In the genomic region with DNA sequence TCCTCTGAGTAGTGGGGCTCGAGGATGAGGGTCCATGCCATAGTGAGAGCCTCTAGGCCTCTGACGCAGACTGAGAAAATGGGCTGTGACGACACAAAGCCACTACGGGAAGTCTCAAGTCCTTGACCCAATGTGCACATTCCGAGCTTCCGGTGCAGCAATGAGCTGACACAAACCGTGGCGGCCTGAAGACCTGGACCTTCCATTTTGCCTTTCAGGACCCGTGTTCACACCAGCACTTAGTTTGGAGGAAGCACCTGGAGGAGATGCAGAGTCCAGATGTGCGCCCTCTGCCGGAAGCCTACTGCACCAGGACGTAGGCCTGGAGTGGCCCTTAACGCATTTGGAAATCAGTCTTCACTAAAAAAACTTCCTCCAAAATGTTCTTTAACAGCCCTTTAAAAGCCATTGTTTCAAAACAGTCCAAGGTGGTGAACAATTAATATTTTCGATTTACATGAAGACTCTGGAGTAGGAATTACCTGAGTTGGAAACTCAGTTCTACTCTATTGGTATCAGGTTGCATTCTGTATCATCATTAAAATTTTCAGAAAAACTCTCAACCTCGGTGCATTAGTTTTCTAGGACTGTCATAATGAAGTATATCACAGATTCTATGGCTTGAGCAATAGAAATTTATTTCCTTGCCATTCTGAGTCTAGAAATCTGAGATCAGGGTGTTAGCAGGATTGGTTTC, we compare ENCODE assay signal across 8 cellular contexts. TPM values are rescaled to one million over a fixed set of nuclear protein-coding genes. Genes with fewer than 3 reads are reported as not detected.
A peak's percentile ranks its signal among the peaks of the same experiment; 100 is the strongest.
DNase-seq lines count a peak whose midpoint lies in the region; ATAC-seq, FAIRE-seq and TF ChIP-seq lines count a peak whose summit lies in the region.

No MANE protein-coding gene starts in this region.

- TF ChIP-seq CTCF in GM10248 (IDR thresholded peaks at IDR 0.05; ENCODE audit: control extremely low read depth, extremely low read depth, low read depth, missing control alignments) = peak; percentile 80
- TF ChIP-seq CTCF in osteocyte (IDR thresholded peaks at IDR 0.05) = peak; percentile 55

- peaks cover 36% of the 10 kb centered on the region for H3K4me1 Mint-ChIP-seq in activated CD8-positive, alpha-beta memory T cell treated with anti-CD3 and anti-CD28 coated beads, Interleukin-2, amount 10 ng/mL, durations not matched to agents 7 days and 5 days
- peaks cover 18% of the 10 kb centered on the region for H3K4me1 Mint-ChIP-seq in osteocyte (ENCODE audit: unreplicated experiment)

- H3K36me3 Mint-ChIP-seq in activated CD8-positive, alpha-beta memory T cell treated with anti-CD3 and anti-CD28 coated beads, Interleukin-2, amount 10 ng/mL, durations not matched to agents 7 days and 5 days = peaks cover 6% of the 10 kb centered on the region
- H3K36me3 Mint-ChIP-seq in osteocyte (ENCODE audit: unreplicated experiment) = no peaks in the 10 kb centered on the region

- ATAC-seq in activated CD8-positive, alpha-beta memory T cell treated with anti-CD3 and anti-CD28 coated beads, Interleukin-2, amount 10 ng/mL, durations not matched to agents 7 days and 5 days = peak; percentile 64
- ATAC-seq in esophagus mucosa (peak; percentile 63), HG02981 (IDR thresholded peaks at IDR 0.05; ENCODE audit: unreplicated experiment) (no peak)

- no peaks in the 10 kb centered on the region for H3K9me3 Mint-ChIP-seq in activated CD8-positive, alpha-beta memory T cell treated with anti-CD3 and anti-CD28 coated beads, Interleukin-2, amount 10 ng/mL, durations not matched to agents 7 days and 5 days (ENCODE audit: low read depth)
- no peaks in the 10 kb centered on the region for H3K9me3 Mint-ChIP-seq in osteocyte (ENCODE audit: unreplicated experiment)

- no peaks in the 10 kb centered on the region for H3K27me3 Mint-ChIP-seq in activated CD8-positive, alpha-beta memory T cell treated with anti-CD3 and anti-CD28 coated beads, Interleukin-2, amount 10 ng/mL, durations not matched to agents 7 days and 5 days
- no peaks in the 10 kb centered on the region for H3K27me3 Mint-ChIP-seq in osteocyte (ENCODE audit: unreplicated experiment)

- DNase-seq in GM10248 (ENCODE audit: extremely low spot score) (peak; percentile 57), LoVo (ENCODE audit: low spot score) (peak; percentile 32), osteocyte (ENCODE audit: extremely low spot score, unreplicated experiment) (no peak), urothelium cell line (ENCODE audit: low spot score) (peak; percentile 50), SW480 (ENCODE audit: low spot score) (no peak)
- peak; percentile 77 for DNase-seq in activated CD8-positive, alpha-beta memory T cell treated with anti-CD3 and anti-CD28 coated beads, Interleukin-2, amount 10 ng/mL, durations not matched to agents 7 days and 5 days

- CTCF ChIA-PET in GM10248 (lab: Yijun Ruan, JAX) = interaction anchor here (0.7 to 2.4 kb wide), 22 partner anchors 9 to 371 kb away, joined by 3 to 20 read pairs (median 4); no protein-coding TSS in a partner anchor
- CTCF ChIA-PET in activated CD8-positive, alpha-beta memory T cell treated with anti-CD3 and anti-CD28 coated beads, Interleukin-2, amount 10 ng/mL, durations not matched to agents 7 days and 5 days (lab: Charles Lee) = interaction anchor here (0.9 to 7.9 kb wide), 18 partner anchors 9 to 374 kb away, joined by 3 to 60 read pairs (median 5); no protein-coding TSS in a partner anchor

- H3K4me3 Mint-ChIP-seq in activated CD8-positive, alpha-beta memory T cell treated with anti-CD3 and anti-CD28 coated beads, Interleukin-2, amount 10 ng/mL, durations not matched to agents 7 days and 5 days = no peak overlapping the region
- H3K4me3 Mint-ChIP-seq in osteocyte (ENCODE audit: unreplicated experiment) = no peak overlapping the region

- FAIRE-seq in urothelium cell line (lab: Jason Lieb, UNC) = no peak

- POLR2A ChIA-PET in GM10248 (lab: Yijun Ruan, JAX) = no interaction called here

- H3K27ac Mint-ChIP-seq in activated CD8-positive, alpha-beta memory T cell treated with anti-CD3 and anti-CD28 coated beads, Interleukin-2, amount 10 ng/mL, durations not matched to agents 7 days and 5 days = peak overlapping the region; percentile 83
- H3K27ac Mint-ChIP-seq in osteocyte (ENCODE audit: unreplicated experiment) = no peak overlapping the region

RNA-seq across cellular contexts. Expression of gene BMP10, which starts 33.9 kb away (rescaled TPM):
- not detected for total RNA-seq in activated CD8-positive, alpha-beta memory T cell treated with anti-CD3 and anti-CD28 coated beads, Interleukin-2, amount 10 ng/mL, durations not matched to agents 7 days and 5 days
- total RNA-seq in esophagus mucosa (not detected), osteocyte (not detected in 2 replicates)

Comparison
In these comparisons a context has a peak if more than half of its experiments do, and no peak if none do; other contexts are left out.
1. DNase-seq: peak in GM10248 (single experiment), LoVo (single experiment), activated CD8-positive, alpha-beta memory T cell treated with anti-CD3 and anti-CD28 coated beads, Interleukin-2, amount 10 ng/mL, durations not matched to agents 7 days and 5 days (single experiment) and urothelium cell line (single experiment); none in osteocyte (single experiment) and SW480 (single experiment).